In the genomic region with DNA sequence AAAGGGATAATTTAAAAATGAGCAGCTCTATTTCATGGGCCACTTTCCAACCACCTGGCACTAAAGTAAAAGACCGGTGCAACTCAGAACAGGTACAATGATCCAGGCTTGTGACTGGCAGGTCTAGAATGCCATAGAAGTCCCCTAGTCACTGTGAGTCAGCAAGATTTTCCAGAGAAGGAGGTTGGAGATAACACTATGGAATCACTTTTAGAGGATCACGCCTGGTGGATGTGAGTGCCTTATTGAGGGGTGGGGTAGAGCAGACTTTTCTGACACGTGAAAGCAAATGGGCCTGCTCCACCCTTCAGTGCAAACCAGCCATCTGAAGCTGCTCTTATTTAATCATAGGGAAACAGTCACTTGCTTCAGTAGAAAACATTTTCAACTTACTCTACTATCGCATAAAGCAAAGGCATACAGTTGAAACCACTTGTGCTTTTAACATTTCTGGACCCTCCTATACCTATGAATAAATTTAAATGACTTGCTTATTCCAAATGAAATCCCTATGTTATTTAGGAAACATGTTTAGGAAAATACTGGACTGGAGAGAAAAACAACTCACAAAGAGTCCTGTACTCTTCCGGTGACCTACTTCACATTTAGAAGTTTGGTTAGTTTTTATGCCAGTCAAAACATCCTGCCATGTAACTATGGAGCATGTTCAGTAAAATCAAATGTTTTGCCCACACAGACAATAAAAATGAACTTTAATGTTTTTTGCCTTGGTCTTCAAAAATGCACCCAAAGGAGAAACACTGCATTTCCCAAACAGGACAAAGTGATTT, we compare ENCODE assay signal across 13 cellular contexts. TPM values are rescaled to one million over a fixed set of nuclear protein-coding genes. Genes with fewer than 3 reads are reported as not detected.
DNase-seq lines count a peak whose midpoint lies in the region; ATAC-seq and TF ChIP-seq lines count a peak whose summit lies in the region.
"Had no signal": no experiment of that assay in that cellular context is flagged by ENCODE, and none has a peak within 500 bp of the region (broad histone marks: within the 10 kb centered on the region; RNA-seq: fewer than 3 reads in every experiment).

No MANE protein-coding gene starts in this region.

- no peaks in the 10 kb centered on the region for H3K4me1 ChIP-seq in CD8-positive, alpha-beta memory T cell (ENCODE audit: insufficient read depth, low read length)
- H3K4me1 ChIP-seq in PC-3 (ENCODE audit: insufficient read depth, low read length) = peaks cover 16% of the 10 kb centered on the region
- no peaks in the 10 kb centered on the region for H3K4me1 ChIP-seq in mucosa of descending colon (ENCODE audit: low read depth)

- no peak overlapping the region for H2AFZ ChIP-seq in PC-3 (ENCODE audit: low read length)

- no peaks in the 10 kb centered on the region for H3K9me3 ChIP-seq in CD8-positive, alpha-beta memory T cell (ENCODE audit: low read length)
- no peaks in the 10 kb centered on the region for H3K9me3 ChIP-seq in PC-3 (ENCODE audit: low read length)
- no peaks in the 10 kb centered on the region for H3K9me3 ChIP-seq in mucosa of descending colon

- H3K9ac ChIP-seq in PC-3 (ENCODE audit: low read length) = no peak overlapping the region

- H3F3A ChIP-seq in PC-3 (ENCODE audit: low read length, unreplicated experiment) = no peaks in the 10 kb centered on the region

- POLR2A ChIA-PET in CD8-positive, alpha-beta memory T cell (lab: Charles Lee) = no interaction called here
- POLR2A ChIA-PET in PC-3 (lab: Charles Lee; ENCODE audit: unreplicated experiment) = no interaction called here

- no peak for ATAC-seq in PC-3
- peak; percentile 33 for ATAC-seq in mucosa of descending colon
- no peak for ATAC-seq in GM19395 (IDR thresholded peaks at IDR 0.05; ENCODE audit: unreplicated experiment)

- peak overlapping the region in 1 of 8 donors; percentile 44 for H3K27ac Mint-ChIP-seq in CD8-positive, alpha-beta memory T cell
- H3K27ac Mint-ChIP-seq: B cell; T-helper 1 cell treated with Interleukin-12 subunit alpha and Interleukin-12 subunit beta and Interleukin-4 antibody, amounts not matched to agents 30 μg/mL and 1 μg/mL, for 36 hours had no signal

- H3K4me2 ChIP-seq in PC-3 (ENCODE audit: low read length) = no peak overlapping the region

- H3K27ac ChIP-seq in CD8-positive, alpha-beta memory T cell (ENCODE audit: low read depth, low read length) = peak overlapping the region; percentile 12
- peak overlapping the region; percentile 46 for H3K27ac ChIP-seq in PC-3 (ENCODE audit: low read length)

- DNase-seq in CD8-positive, alpha-beta memory T cell = no peak
- DNase-seq in PC-3 = peak; percentile 46
- peak; percentile 55 for DNase-seq in fibroblast of gingiva (ENCODE audit: low read depth)
- no peak for DNase-seq in mucosa of descending colon
- no peak for DNase-seq in effector CD8-positive, alpha-beta T cell (lab: John Stamatoyannopoulos, UW)
- DNase-seq in NCI-H1105 treated with DMSO at 0.1 percent for 48 hours (lab: John Stamatoyannopoulos, UW) = no peak
- DNase-seq in NCI-H526 treated with DMSO at 0.1 percent for 48 hours (lab: John Stamatoyannopoulos, UW) = no peak
- DNase-seq: activated CD8-positive, alpha-beta memory T cell treated with anti-CD3 and anti-CD28 coated beads, Interleukin-2, amount 50 U/mL, for 4 hours; brain microvascular endothelial cell; NCI-H82 had no signal

- H4K20me1 ChIP-seq in PC-3 (ENCODE audit: low read length) = no peaks in the 10 kb centered on the region

- intact Hi-C loops in PC-3 (cut with micrococcal nuclease) (no loop called here), mucosa of descending colon (cut with DNase I, micrococcal nuclease) (no loop called here)

- no peaks in the 10 kb centered on the region for H3K27me3 ChIP-seq in CD8-positive, alpha-beta memory T cell (ENCODE audit: insufficient read depth, low read length, poor library complexity, severe bottlenecking)
- no peaks in the 10 kb centered on the region for H3K27me3 ChIP-seq in PC-3 (ENCODE audit: low read length)
- H3K27me3 ChIP-seq: brain microvascular endothelial cell had no signal

- H3K4me3 Mint-ChIP-seq in CD8-positive, alpha-beta memory T cell = no peak overlapping the region
- H3K4me3 Mint-ChIP-seq: B cell; T-helper 1 cell treated with Interleukin-12 subunit alpha and Interleukin-12 subunit beta and Interleukin-4 antibody, amounts not matched to agents 30 μg/mL and 1 μg/mL, for 36 hours had no signal

- H3K4me1 Mint-ChIP-seq in CD8-positive, alpha-beta memory T cell = no peaks in the 10 kb centered on the region
- H3K4me1 Mint-ChIP-seq: B cell had no signal

- H3K36me3 Mint-ChIP-seq in CD8-positive, alpha-beta memory T cell = no peaks in the 10 kb centered on the region

- no peak overlapping the region for H3K4me3 ChIP-seq in CD8-positive, alpha-beta memory T cell (ENCODE audit: low read length)
- H3K4me3 ChIP-seq in PC-3 (ENCODE audit: low read length) (no peak overlapping the region), mucosa of descending colon (no peak overlapping the region)

- no peaks in the 10 kb centered on the region for H3K36me3 ChIP-seq in CD8-positive, alpha-beta memory T cell (ENCODE audit: insufficient read depth, low read length)
- no peaks in the 10 kb centered on the region for H3K36me3 ChIP-seq in PC-3 (ENCODE audit: low read depth, low read length)
- no peaks in the 10 kb centered on the region for H3K36me3 ChIP-seq in mucosa of descending colon (ENCODE audit: low read depth)
- H3K36me3 ChIP-seq: brain microvascular endothelial cell had no signal

- no TSS peak for BruUV-seq in PC-3 (replicated peaks; lab: Mats Ljungman, UMichigan)

- no peaks in the 10 kb centered on the region for H3K9me2 ChIP-seq in PC-3 (replicated peaks; ENCODE audit: low read length)

- H3K9me3 Mint-ChIP-seq in CD8-positive, alpha-beta memory T cell = no peaks in the 10 kb centered on the region
- H3K9me3 Mint-ChIP-seq: T-helper 1 cell treated with Interleukin-12 subunit alpha and Interleukin-12 subunit beta and Interleukin-4 antibody, amounts not matched to agents 30 μg/mL and 1 μg/mL, for 36 hours had no signal

- CTCF ChIA-PET in CD8-positive, alpha-beta memory T cell (lab: Charles Lee) = no interaction called here
- CTCF ChIA-PET in PC-3 (lab: Charles Lee) = no interaction called here

- no peaks in the 10 kb centered on the region for H3K79me2 ChIP-seq in PC-3 (ENCODE audit: low read length)

- H3K27me3 Mint-ChIP-seq in CD8-positive, alpha-beta memory T cell = peaks cover 3 to 15% of the 10 kb centered on the region in 2 donors
- H3K27me3 Mint-ChIP-seq: B cell had no signal

- TF ChIP-seq CTCF in PC-3 (conservative IDR thresholded peaks at IDR 0.05; ENCODE audit: low read depth, low read length) (no peak), mucosa of descending colon (IDR thresholded peaks at IDR 0.05) (no peak)

RNA-seq across cellular contexts. Expression of gene AKR1C1, which starts 21.5 kb away (rescaled TPM):
- total RNA-seq in CD8-positive, alpha-beta memory T cell = under 1 TPM; 0.22 to 0.24 TPM
- not detected for polyA plus RNA-seq in CD8-positive, alpha-beta memory T cell
- total RNA-seq in PC-3 (2014; rRNA removed) (1.8 and 3.2 TPM in 2 replicates), mucosa of descending colon (10 to 100 TPM; 28.4 to 66.9 (median 38.3) TPM)
- total RNA-seq: B cell had no signal

Comparison
In these comparisons a context has a peak if more than half of its experiments do, and no peak if none do; other contexts are left out.
1. DNase-seq: peak in PC-3 (single experiment) and fibroblast of gingiva (single experiment); none in CD8-positive, alpha-beta memory T cell (0 of 5), mucosa of descending colon (0 of 3), effector CD8-positive, alpha-beta T cell (single experiment), NCI-H1105 treated with DMSO at 0.1 percent for 48 hours (single experiment) and NCI-H526 treated with DMSO at 0.1 percent for 48 hours (single experiment).